ENCODE assay signal across 1 cellular context in genomic region chr16:14402116-14403000, GRCh38.
TF ChIP-seq lines count a peak whose summit lies in the region.
"Not testable (repeated sequence)": the region's sequence is repeated elsewhere in the genome, so short reads cannot be mapped to it uniquely, and the experiment has no call there.

No MANE protein-coding gene starts in this region.

TF ChIP-seq in HepG2, 621 proteins besides CTCF, POLR2A, EP300 and RAD21 (continued from another document and continues in another):
- TF ChIP-seq FOXO1 (CRISPR knock-in tag; IDR thresholded peaks at IDR 0.05) (peak; percentile 67; the same call in 1 of the 2 replicates), ZNF777 (CRISPR knock-in tag; IDR thresholded peaks at IDR 0.05) (0 out of 2 replicates have a peak, but pooled peaks have one; percentile 44), ZNF746 (CRISPR knock-in tag; IDR thresholded peaks at IDR 0.05) (peak; percentile 19; the same call in 1 of the 2 replicates), MNT (IDR thresholded peaks at IDR 0.05) (peak; percentile 22; the same call in 1 of the 2 replicates), ZNF670 (CRISPR knock-in tag; IDR thresholded peaks at IDR 0.05; ENCODE audit: borderline replicate concordance) (peak; percentile 11; the same call in 1 of the 2 replicates), MIXL1 (CRISPR knock-in tag; IDR thresholded peaks at IDR 0.05) (peak; percentile 78), HOXA3 (CRISPR knock-in tag; IDR thresholded peaks at IDR 0.05) (peak; percentile 57), ZNF891 (CRISPR knock-in tag; IDR thresholded peaks at IDR 0.05) (peak; percentile 33; the same call in 1 of the 2 replicates), ZNF609 (CRISPR knock-in tag; IDR thresholded peaks at IDR 0.05; ENCODE audit: borderline replicate concordance) (peak; percentile 49; the same call in 1 of the 2 replicates), PAXIP1 (CRISPR knock-in tag; conservative IDR thresholded peaks at IDR 0.05) (peak; percentile 76), SNAPC2 (CRISPR knock-in tag; IDR thresholded peaks at IDR 0.05) (0 out of 2 replicates have a peak, but pooled peaks have one; percentile 90), MTERF4 (CRISPR knock-in tag; IDR thresholded peaks at IDR 0.05) (0 out of 2 replicates have a peak, but pooled peaks have one; percentile 18), SP5 (CRISPR knock-in tag; IDR thresholded peaks at IDR 0.05; ENCODE audit: borderline replicate concordance, low read depth) (peak; percentile 97), TEAD3 (CRISPR knock-in tag; optimal IDR thresholded peaks at IDR 0.05; ENCODE audit: borderline replicate concordance) (peak; percentile 80), MEIS1 (CRISPR knock-in tag; IDR thresholded peaks at IDR 0.05; ENCODE audit: borderline replicate concordance) (peak; percentile 82; the same call in 1 of the 2 replicates), ATM (IDR thresholded peaks at IDR 0.05; ENCODE audit: borderline replicate concordance) (0 out of 2 replicates have a peak, but pooled peaks have one; percentile 36), KLF16 (CRISPR knock-in tag; IDR thresholded peaks at IDR 0.05) (peak in 1 of 2 experiments; percentile 57; a peak in 1 of 4 replicates), LBX2 (CRISPR knock-in tag; IDR thresholded peaks at IDR 0.05; ENCODE audit: borderline replicate concordance) (0 out of 2 replicates have a peak, but pooled peaks have one; percentile 46), FUBP1 (CRISPR knock-in tag; IDR thresholded peaks at IDR 0.05; ENCODE audit: borderline replicate concordance) (0 out of 2 replicates have a peak, but pooled peaks have one; percentile 20), FOXA1 (CRISPR knock-in tag; IDR thresholded peaks at IDR 0.05) (peak; percentile 27; the same call in 1 of the 2 replicates), ZNF354B (CRISPR knock-in tag; IDR thresholded peaks at IDR 0.05) (0 out of 2 replicates have a peak, but pooled peaks have one; percentile 72), GFI1 (CRISPR knock-in tag; IDR thresholded peaks at IDR 0.05; ENCODE audit: borderline replicate concordance) (peak; percentile 65; the same call in 1 of the 2 replicates), ZNF205 (CRISPR knock-in tag; IDR thresholded peaks at IDR 0.05) (0 out of 2 replicates have a peak, but pooled peaks have one; percentile 50), MED1 (CRISPR knock-in tag; IDR thresholded peaks at IDR 0.05) (peak; percentile 89), ZNF12 (CRISPR knock-in tag; IDR thresholded peaks at IDR 0.05) (peak; percentile 11; the same call in 1 of the 2 replicates), SALL1 (CRISPR knock-in tag; IDR thresholded peaks at IDR 0.05) (peak; percentile 70), NRL (CRISPR knock-in tag; IDR thresholded peaks at IDR 0.05; ENCODE audit: borderline replicate concordance) (peak; percentile 44; the same call in 1 of the 2 replicates), ELF1 (CRISPR knock-in tag; IDR thresholded peaks at IDR 0.05) (0 out of 2 replicates have a peak, but pooled peaks have one; percentile 14), RFX3 (CRISPR knock-in tag; IDR thresholded peaks at IDR 0.05) (0 out of 2 replicates have a peak, but pooled peaks have one; percentile 11), ZBTB7A (CRISPR knock-in tag; IDR thresholded peaks at IDR 0.05) (peak; percentile 36; the same call in 1 of the 2 replicates), KMT2A (CRISPR knock-in tag; IDR thresholded peaks at IDR 0.05) (peak; percentile 57; the same call in 1 of the 2 replicates), PPARG (CRISPR knock-in tag; conservative IDR thresholded peaks at IDR 0.05) (peak; percentile 47), ZNF639 (CRISPR knock-in tag; conservative IDR thresholded peaks at IDR 0.05) (peak; percentile 73; the same call in 1 of the 2 replicates), IKZF4 (CRISPR knock-in tag; IDR thresholded peaks at IDR 0.05; ENCODE audit: borderline replicate concordance, low read depth, not compliant biosample characterization) (peak; percentile 12), ZFX (CRISPR knock-in tag; IDR thresholded peaks at IDR 0.05; ENCODE audit: low read depth) (peak; percentile 1; the same call in 1 of the 2 replicates), ZBTB38 (CRISPR knock-in tag; IDR thresholded peaks at IDR 0.05) (peak; percentile 95), HOMEZ (CRISPR knock-in tag; IDR thresholded peaks at IDR 0.05; ENCODE audit: low read depth) (peak; percentile 65), ZBTB34 (CRISPR knock-in tag; IDR thresholded peaks at IDR 0.05) (0 out of 2 replicates have a peak, but pooled peaks have one; percentile 29), KLF6 (CRISPR knock-in tag; IDR thresholded peaks at IDR 0.05) (peak; percentile 53; the same call in 1 of the 2 replicates), ZNF317 (CRISPR knock-in tag; IDR thresholded peaks at IDR 0.05) (0 out of 2 replicates have a peak, but pooled peaks have one; percentile 42), ZMYM4 (CRISPR knock-in tag; IDR thresholded peaks at IDR 0.05) (peak; percentile 76), ATF7-NPFF (CRISPR knock-in tag; IDR thresholded peaks at IDR 0.05; ENCODE audit: low read depth) (0 out of 2 replicates have a peak, but pooled peaks have one; percentile 21), FOXA3 (CRISPR knock-in tag; IDR thresholded peaks at IDR 0.05) (peak; percentile 68), BCL6 (CRISPR knock-in tag; IDR thresholded peaks at IDR 0.05) (peak; percentile 62), NKX3-1 (CRISPR knock-in tag; IDR thresholded peaks at IDR 0.05) (peak; percentile 61; the same call in 1 of the 2 replicates)
- TF ChIP-seq FOXA1 (IDR thresholded peaks at IDR 0.05): not testable (repeated sequence)
